In genomic region chr2:241111443-241111810, GRCh38 we compare ENCODE assay signal across 1 cellular context.
A peak's percentile ranks its signal among the peaks of the same experiment; 100 is the strongest.
TF ChIP-seq lines count a peak whose summit lies in the region.

No MANE protein-coding gene starts in this region.

TF ChIP-seq in GM12878, 131 proteins besides CTCF, POLR2A, EP300 and RAD21:
- TF ChIP-seq PKNOX1 (IDR thresholded peaks at IDR 0.05) (peak; percentile 49; the same call in 1 of the 2 replicates), SMAD5 (IDR thresholded peaks at IDR 0.05; ENCODE audit: low read depth) (0 out of 2 replicates have a peak, but pooled peaks have one; percentile 36), EGR1 (IDR thresholded peaks at IDR 0.05; ENCODE audit: borderline replicate concordance in 1 of 2, low read depth in 2 of 2, low read length in 2 of 2) (no peak), FOS (IDR thresholded peaks at IDR 0.05; ENCODE audit: borderline replicate concordance, extremely low read depth, insufficient read length) (no peak), BHLHE40 (IDR thresholded peaks at IDR 0.05; ENCODE audit: borderline replicate concordance in 1 of 2, low read depth in 2 of 2, low read length in 1 of 2) (no peak), CEBPB (IDR thresholded peaks at IDR 0.05; ENCODE audit: borderline replicate concordance in 1 of 2, low read depth in 2 of 2, low read length in 2 of 2) (no peak), IRF5 (IDR thresholded peaks at IDR 0.05; ENCODE audit: borderline replicate concordance) (no peak), RUNX3 (IDR thresholded peaks at IDR 0.05; ENCODE audit: low read length) (peak; percentile 40; the same call in 1 of the 2 replicates), MEF2B (IDR thresholded peaks at IDR 0.05; ENCODE audit: partially characterized antibody, poor library complexity, severe bottlenecking) (peak; percentile 40)
- TF ChIP-seq, protein P1, sequence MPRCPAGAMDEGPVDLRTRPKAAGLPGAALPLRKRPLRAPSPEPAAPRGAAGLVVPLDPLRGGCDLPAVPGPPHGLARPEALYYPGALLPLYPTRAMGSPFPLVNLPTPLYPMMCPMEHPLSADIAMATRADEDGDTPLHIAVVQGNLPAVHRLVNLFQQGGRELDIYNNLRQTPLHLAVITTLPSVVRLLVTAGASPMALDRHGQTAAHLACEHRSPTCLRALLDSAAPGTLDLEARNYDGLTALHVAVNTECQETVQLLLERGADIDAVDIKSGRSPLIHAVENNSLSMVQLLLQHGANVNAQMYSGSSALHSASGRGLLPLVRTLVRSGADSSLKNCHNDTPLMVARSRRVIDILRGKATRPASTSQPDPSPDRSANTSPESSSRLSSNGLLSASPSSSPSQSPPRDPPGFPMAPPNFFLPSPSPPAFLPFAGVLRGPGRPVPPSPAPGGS (IDR thresholded peaks at IDR 0.05; ENCODE audit: borderline replicate concordance, insufficient read depth, low read depth, low read length, poor library complexity, severe bottlenecking) = no peak
